In genomic region chr1:113543110-113543509, GRCh38 we compare ENCODE assay signal across 27 cellular contexts.
"Had no signal": no experiment of that assay in that cellular context is flagged by ENCODE, and none has a peak within 500 bp of the region (broad histone marks: within the 10 kb centered on the region; RNA-seq: fewer than 3 reads in every experiment).

No MANE protein-coding gene starts in this region.

- H3K9me3 ChIP-seq: left lung, mucosa of descending colon, ovary, spleen, suprapubic skin, thoracic aorta, tibial artery, upper lobe of right lung had no signal

- H3K4me3 Mint-ChIP-seq: immature natural killer cell; memory B cell; naive thymus-derived CD4-positive, alpha-beta T cell; natural killer cell treated with Interleukin-12 subunit alpha and Interleukin-12 subunit beta and Interleukin-15 and Interleukin-18, amount 100 ng/mL, for 72 hours; stimulated activated effector memory CD8-positive, alpha-beta T cell treated with anti-CD3 and anti-CD28 coated beads, Interleukin-12 subunit alpha, Interleukin-12 subunit beta, amount 100 ng/mL, for 72 hours; stimulated activated naive CD8-positive, alpha-beta T cell treated with anti-CD3 and anti-CD28 coated beads, Interleukin-15, Interleukin-2, amounts not matched to agents 100 ng/mL and 50 ng/mL, for 24 hours had no signal

- H3K36me3 Mint-ChIP-seq: immature natural killer cell; memory B cell; natural killer cell treated with Interleukin-12 subunit alpha and Interleukin-12 subunit beta and Interleukin-15 and Interleukin-18, amount 100 ng/mL, for 72 hours; stimulated activated effector memory CD8-positive, alpha-beta T cell treated with anti-CD3 and anti-CD28 coated beads, Interleukin-12 subunit alpha, Interleukin-12 subunit beta, amount 100 ng/mL, for 72 hours had no signal

- DNase-seq: hippocampal formation; immature natural killer cell; kidney; left colon; left lung; midbrain; mucosa of descending colon; naive thymus-derived CD4-positive, alpha-beta T cell; ovary; right cardiac atrium; spleen; stimulated activated CD4-positive, alpha-beta T cell treated with anti-CD3 and anti-CD28 coated beads, Interleukin-4, amount 100 ng/mL, for 24 hours; stimulated activated naive CD4-positive, alpha-beta T cell; tibial artery; trophoblast cell; upper lobe of right lung had no signal

- FAIRE-seq: islet of Langerhans, kidney, urothelium cell line had no signal

- H3K36me3 ChIP-seq: left lung, ovary, spleen, suprapubic skin, thoracic aorta, tibial artery, upper lobe of right lung had no signal

- H3K27ac ChIP-seq: left lung, ovary, spleen, thoracic aorta, tibial artery, upper lobe of right lung had no signal

- H3K9me3 Mint-ChIP-seq: memory B cell; natural killer cell treated with Interleukin-12 subunit alpha and Interleukin-12 subunit beta and Interleukin-15 and Interleukin-18, amount 100 ng/mL, for 72 hours; stimulated activated effector memory CD8-positive, alpha-beta T cell treated with anti-CD3 and anti-CD28 coated beads, Interleukin-12 subunit alpha, Interleukin-12 subunit beta, amount 100 ng/mL, for 72 hours had no signal

- H3K4me1 ChIP-seq: left lung, spleen, upper lobe of right lung had no signal

- H3K27me3 Mint-ChIP-seq: memory B cell; naive thymus-derived CD4-positive, alpha-beta T cell; progenitor cell of endocrine pancreas had no signal

- H3K27ac Mint-ChIP-seq: immature natural killer cell; memory B cell; naive thymus-derived CD4-positive, alpha-beta T cell; natural killer cell treated with Interleukin-12 subunit alpha and Interleukin-12 subunit beta and Interleukin-15 and Interleukin-18, amount 100 ng/mL, for 72 hours; progenitor cell of endocrine pancreas; stimulated activated effector memory CD8-positive, alpha-beta T cell treated with anti-CD3 and anti-CD28 coated beads, Interleukin-12 subunit alpha, Interleukin-12 subunit beta, amount 100 ng/mL, for 72 hours; stimulated activated naive CD8-positive, alpha-beta T cell treated with anti-CD3 and anti-CD28 coated beads, Interleukin-15, Interleukin-2, amounts not matched to agents 100 ng/mL and 50 ng/mL, for 24 hours had no signal

- H3K27me3 ChIP-seq: left lung, ovary, spleen, suprapubic skin, tibial artery, upper lobe of right lung had no signal

- H3K4me1 Mint-ChIP-seq: immature natural killer cell; memory B cell; stimulated activated effector memory CD8-positive, alpha-beta T cell treated with anti-CD3 and anti-CD28 coated beads, Interleukin-12 subunit alpha, Interleukin-12 subunit beta, amount 100 ng/mL, for 72 hours had no signal

- H3K4me3 ChIP-seq: left lung, lung, mucosa of descending colon, ovary, skin epidermis, spleen, suprapubic skin, thoracic aorta, tibial artery, upper lobe of right lung had no signal
